In the genomic region with DNA sequence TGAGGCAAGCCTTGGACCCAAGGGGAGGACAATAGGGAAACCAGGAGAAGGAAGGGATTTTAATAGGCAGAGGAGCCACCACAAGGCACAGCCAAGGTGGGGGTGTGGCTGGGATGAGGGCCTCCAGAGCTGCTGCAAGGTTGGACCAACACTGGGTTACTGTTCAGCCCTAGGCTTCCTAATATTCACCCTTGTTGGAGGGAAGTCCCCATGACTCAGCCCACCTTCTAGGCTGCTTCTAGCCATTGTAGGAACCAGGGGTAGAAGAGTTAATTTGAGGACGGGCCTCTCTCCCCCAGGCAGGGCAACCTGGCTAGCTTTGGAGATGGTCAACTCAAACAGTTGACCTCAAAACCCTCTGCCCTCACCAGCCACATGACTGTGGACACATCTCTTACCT, we compare ENCODE assay signal across 18 cellular contexts. TPM values are rescaled to one million over a fixed set of nuclear protein-coding genes. Genes with fewer than 3 reads are reported as not detected.
DNase-seq lines count a peak whose midpoint lies in the region; ATAC-seq and FAIRE-seq lines count a peak whose summit lies in the region.
"Had no signal": no experiment of that assay in that cellular context is flagged by ENCODE, and none has a peak within 500 bp of the region (broad histone marks: within the 10 kb centered on the region; RNA-seq: fewer than 3 reads in every experiment).

No MANE protein-coding gene starts in this region.

- no peak overlapping the region for H3K4me3 Mint-ChIP-seq in activated CD4-positive, alpha-beta memory T cell treated with anti-CD3 and anti-CD28 coated beads for 36 hours
- no peak overlapping the region for H3K4me3 Mint-ChIP-seq in activated CD4-positive, alpha-beta memory T cell treated with anti-CD3 and anti-CD28 coated beads, Interleukin-2, amount 10 ng/mL, durations not matched to agents 7 days and 5 days
- H3K4me3 Mint-ChIP-seq in activated T-helper 17 cell treated with anti-CD3 and anti-CD28 coated beads, Interleukin-2, amount 50 U/mL, for 72 hours = no peak overlapping the region
- H3K4me3 Mint-ChIP-seq: activated naive CD8-positive, alpha-beta T cell treated with anti-CD3 and anti-CD28 coated beads, Interleukin-2, amount 10 ng/mL, durations not matched to agents 7 days and 5 days; IgD-negative memory B cell had no signal

- peaks cover 7% of the 10 kb centered on the region for H3K27me3 Mint-ChIP-seq in activated CD4-positive, alpha-beta memory T cell treated with anti-CD3 and anti-CD28 coated beads for 36 hours
- H3K27me3 Mint-ChIP-seq in activated CD4-positive, alpha-beta memory T cell treated with anti-CD3 and anti-CD28 coated beads, Interleukin-2, amount 10 ng/mL, durations not matched to agents 7 days and 5 days = peaks cover 28% of the 10 kb centered on the region
- peaks cover 19% of the 10 kb centered on the region for H3K27me3 Mint-ChIP-seq in activated T-helper 17 cell treated with anti-CD3 and anti-CD28 coated beads, Interleukin-2, amount 50 U/mL, for 72 hours

- H3K9me3 Mint-ChIP-seq in activated CD4-positive, alpha-beta memory T cell treated with anti-CD3 and anti-CD28 coated beads for 36 hours = no peaks in the 10 kb centered on the region
- H3K9me3 Mint-ChIP-seq in activated CD4-positive, alpha-beta memory T cell treated with anti-CD3 and anti-CD28 coated beads, Interleukin-2, amount 10 ng/mL, durations not matched to agents 7 days and 5 days = no peaks in the 10 kb centered on the region
- H3K9me3 Mint-ChIP-seq in activated T-helper 17 cell treated with anti-CD3 and anti-CD28 coated beads, Interleukin-2, amount 50 U/mL, for 72 hours = no peaks in the 10 kb centered on the region
- H3K9me3 Mint-ChIP-seq: activated naive CD8-positive, alpha-beta T cell treated with anti-CD3 and anti-CD28 coated beads, Interleukin-2, amount 10 ng/mL, durations not matched to agents 7 days and 5 days; IgD-negative memory B cell had no signal

- no peaks in the 10 kb centered on the region for H3K27me3 ChIP-seq in neuronal stem cell (ENCODE audit: control insufficient read depth in 3 of 3, insufficient read depth in 3 of 3, low read depth in 1 of 3, low read length in 3 of 3)
- peaks cover 0 to 7% of the 10 kb centered on the region in 2 donors for H3K27me3 ChIP-seq in small intestine (ENCODE audit: control insufficient read depth in 2 of 2, insufficient read depth in 2 of 2, low read length in 2 of 2)
- H3K27me3 ChIP-seq: cardiac muscle cell, upper lobe of left lung had no signal

- H2BK15ac ChIP-seq in neuronal stem cell (ENCODE audit: low read length) = no peak overlapping the region

- no peak overlapping the region for H2BK12ac ChIP-seq in neuronal stem cell (ENCODE audit: low read length)

- no peak overlapping the region for H3K4me2 ChIP-seq in neuronal stem cell (ENCODE audit: insufficient read depth, low read length, poor library complexity, severe bottlenecking)
- H3K4me2 ChIP-seq: A549, hepatocyte had no signal

- peak; percentile 72 for ATAC-seq in activated T-helper 17 cell treated with anti-CD3 and anti-CD28 coated beads, Interleukin-2, amount 50 U/mL, for 72 hours (replicated peaks)
- ATAC-seq in HG03378 (IDR thresholded peaks at IDR 0.05; ENCODE audit: unreplicated experiment) (no peak), left lobe of liver (no peak)

- no peak overlapping the region for H4K91ac ChIP-seq in neuronal stem cell (ENCODE audit: low read depth, low read length, poor library complexity)

- CTCF ChIA-PET in activated CD4-positive, alpha-beta memory T cell treated with anti-CD3 and anti-CD28 coated beads for 36 hours (lab: Charles Lee) = no interaction called here
- CTCF ChIA-PET in activated CD4-positive, alpha-beta memory T cell treated with anti-CD3 and anti-CD28 coated beads, Interleukin-2, amount 10 ng/mL, durations not matched to agents 7 days and 5 days (lab: Charles Lee) = no interaction called here

- POLR2A ChIA-PET in activated CD4-positive, alpha-beta memory T cell treated with anti-CD3 and anti-CD28 coated beads for 36 hours (lab: Charles Lee) = no interaction called here
- POLR2A ChIA-PET in activated CD4-positive, alpha-beta memory T cell treated with anti-CD3 and anti-CD28 coated beads, Interleukin-2, amount 10 ng/mL, durations not matched to agents 7 days and 5 days (lab: Charles Lee) = no interaction called here

- no peak overlapping the region for H3K27ac Mint-ChIP-seq in activated CD4-positive, alpha-beta memory T cell treated with anti-CD3 and anti-CD28 coated beads for 36 hours
- no peak overlapping the region for H3K27ac Mint-ChIP-seq in activated CD4-positive, alpha-beta memory T cell treated with anti-CD3 and anti-CD28 coated beads, Interleukin-2, amount 10 ng/mL, durations not matched to agents 7 days and 5 days
- no peak overlapping the region for H3K27ac Mint-ChIP-seq in activated T-helper 17 cell treated with anti-CD3 and anti-CD28 coated beads, Interleukin-2, amount 50 U/mL, for 72 hours
- H3K27ac Mint-ChIP-seq: IgD-negative memory B cell had no signal

- no peaks in the 10 kb centered on the region for H3K79me1 ChIP-seq in neuronal stem cell (ENCODE audit: low read depth, low read length)

- no CpG with 5 or more reads among the region's 1 CpG for WGBS in neuronal stem cell (ENCODE audit: extremely low coverage in 2 of 2, insufficient read length in 2 of 2, insufficient replicate concordance in 1 of 2), 2 donors
- 54 to 89% (median 88%) methylated on average over 1 of the region's 1 CpG for WGBS in small intestine, 3 donors

- FAIRE-seq in small intestine (lab: Jason Lieb, UNC) = no peak
- FAIRE-seq: A549 had no signal

- H3K18ac ChIP-seq in neuronal stem cell (ENCODE audit: low read length) = no peak overlapping the region

- H3K9me3 ChIP-seq in neuronal stem cell (replicated peaks in 1 of 2; ENCODE audit: control insufficient read depth in 2 of 2, insufficient read depth in 1 of 2, low read depth in 1 of 2, low read length in 2 of 2) (peaks cover 0 to 3% of the 10 kb centered on the region in 2 donors), small intestine (ENCODE audit: control insufficient read depth, low read depth) (no peaks in the 10 kb centered on the region)
- H3K9me3 ChIP-seq: A549; BLaER1 treated with 17β-estradiol and CSF1 and Interleukin-3, amounts not matched to agents 10 nM and 100 nM; upper lobe of left lung had no signal

- H3K4ac ChIP-seq in neuronal stem cell (ENCODE audit: low read length) = no peak overlapping the region

- H3K9ac ChIP-seq in neuronal stem cell (ENCODE audit: low read depth, low read length, poor library complexity) = no peak overlapping the region
- H3K9ac ChIP-seq: BLaER1 treated with 17β-estradiol and CSF1 and Interleukin-3, amounts not matched to agents 10 nM and 100 nM had no signal

- H3K23ac ChIP-seq in neuronal stem cell (ENCODE audit: low read depth, low read length, poor library complexity) = no peak overlapping the region

- peak; percentile 21 for DNase-seq in activated CD4-positive, alpha-beta memory T cell treated with anti-CD3 and anti-CD28 coated beads for 36 hours
- DNase-seq in activated CD4-positive, alpha-beta memory T cell treated with anti-CD3 and anti-CD28 coated beads, Interleukin-2, amount 10 ng/mL, durations not matched to agents 7 days and 5 days = no peak
- DNase-seq in ELR (ENCODE audit: low read depth) = peak; percentile 10
- DNase-seq in neuronal stem cell (ENCODE audit: low spot score) = no peak
- DNase-seq in small intestine = no peak
- no peak for DNase-seq in left lobe of liver (ENCODE audit: low spot score)
- DNase-seq: activated naive CD8-positive, alpha-beta T cell treated with anti-CD3 and anti-CD28 coated beads, Interleukin-2, amount 10 ng/mL, durations not matched to agents 7 days and 5 days; DMS 273 treated with DMSO at 0.1 percent for 48 hours; NCI-H524; SIG-M5; upper lobe of left lung had no signal

- H2BK120ac ChIP-seq in neuronal stem cell (ENCODE audit: low read depth, low read length) = peak overlapping the region; percentile 11

- no peak overlapping the region for H2AFZ ChIP-seq in neuronal stem cell (ENCODE audit: low read length)
- H2AFZ ChIP-seq: hepatocyte had no signal

- H3K27ac ChIP-seq in neuronal stem cell (replicated peaks; ENCODE audit: low read length) = no peak overlapping the region
- peak overlapping the region in 1 of 2 donors; percentile 35 for H3K27ac ChIP-seq in small intestine (ENCODE audit: low read depth in 1 of 2, low read length in 1 of 2)
- H3K27ac ChIP-seq: A549; BLaER1 treated with 17β-estradiol and CSF1 and Interleukin-3, amounts not matched to agents 10 nM and 100 nM; cardiac muscle cell; hepatocyte; upper lobe of left lung had no signal

- H3K4me3 ChIP-seq in neuronal stem cell (ENCODE audit: low read length in 2 of 2) = no peak overlapping the region
- H3K4me3 ChIP-seq in small intestine (ENCODE audit: low read depth in 1 of 2, low read length in 2 of 2) = no peak overlapping the region
- H3K4me3 ChIP-seq: A549; BLaER1 treated with 17β-estradiol and CSF1 and Interleukin-3, amounts not matched to agents 10 nM and 100 nM; cardiac muscle cell; hepatocyte; upper lobe of left lung had no signal

- H3K36me3 Mint-ChIP-seq in activated CD4-positive, alpha-beta memory T cell treated with anti-CD3 and anti-CD28 coated beads for 36 hours = no peaks in the 10 kb centered on the region
- H3K36me3 Mint-ChIP-seq in activated CD4-positive, alpha-beta memory T cell treated with anti-CD3 and anti-CD28 coated beads, Interleukin-2, amount 10 ng/mL, durations not matched to agents 7 days and 5 days (ENCODE audit: low read depth) = no peaks in the 10 kb centered on the region
- no peaks in the 10 kb centered on the region for H3K36me3 Mint-ChIP-seq in activated T-helper 17 cell treated with anti-CD3 and anti-CD28 coated beads, Interleukin-2, amount 50 U/mL, for 72 hours (ENCODE audit: low read depth)
- H3K36me3 Mint-ChIP-seq: activated naive CD8-positive, alpha-beta T cell treated with anti-CD3 and anti-CD28 coated beads, Interleukin-2, amount 10 ng/mL, durations not matched to agents 7 days and 5 days; IgD-negative memory B cell had no signal

- intact Hi-C loops in activated CD4-positive, alpha-beta memory T cell treated with anti-CD3 and anti-CD28 coated beads for 36 hours (cut with micrococcal nuclease) = no loop called here

- peaks cover 12% of the 10 kb centered on the region for H3K4me1 Mint-ChIP-seq in activated CD4-positive, alpha-beta memory T cell treated with anti-CD3 and anti-CD28 coated beads for 36 hours (ENCODE audit: low read depth)
- peaks cover 4% of the 10 kb centered on the region for H3K4me1 Mint-ChIP-seq in activated CD4-positive, alpha-beta memory T cell treated with anti-CD3 and anti-CD28 coated beads, Interleukin-2, amount 10 ng/mL, durations not matched to agents 7 days and 5 days
- peaks cover 9% of the 10 kb centered on the region for H3K4me1 Mint-ChIP-seq in activated T-helper 17 cell treated with anti-CD3 and anti-CD28 coated beads, Interleukin-2, amount 50 U/mL, for 72 hours

- H3K4me1 ChIP-seq in neuronal stem cell (ENCODE audit: control insufficient read depth in 2 of 2, insufficient read depth in 1 of 2, low read depth in 1 of 2, low read length in 2 of 2) = peaks cover 23 to 32% of the 10 kb centered on the region in 2 donors
- H3K4me1 ChIP-seq in small intestine (ENCODE audit: control insufficient read depth in 2 of 2, insufficient read depth in 1 of 2, low read depth in 1 of 2, low read length in 1 of 2) = peaks cover 0 to 4% of the 10 kb centered on the region in 2 donors
- H3K4me1 ChIP-seq: A549 had no signal

- H2AK5ac ChIP-seq in neuronal stem cell (ENCODE audit: low read depth, low read length) = no peak overlapping the region

- H3K36me3 ChIP-seq in neuronal stem cell (replicated peaks in 1 of 2; ENCODE audit: control insufficient read depth in 2 of 2, insufficient read depth in 2 of 2, low read length in 2 of 2) = no peaks in the 10 kb centered on the region
- H3K36me3 ChIP-seq in small intestine (ENCODE audit: control insufficient read depth in 2 of 2, insufficient read depth in 2 of 2, low read length in 2 of 2) = no peaks in the 10 kb centered on the region
- H3K36me3 ChIP-seq: BLaER1 treated with 17β-estradiol and CSF1 and Interleukin-3, amounts not matched to agents 10 nM and 100 nM; cardiac muscle cell; upper lobe of left lung had no signal

- H3K14ac ChIP-seq in neuronal stem cell (ENCODE audit: low read length) = no peak overlapping the region

- no peak overlapping the region for H2BK5ac ChIP-seq in neuronal stem cell (ENCODE audit: low read length)

- H4K8ac ChIP-seq in neuronal stem cell (ENCODE audit: low read depth, low read length) = no peak overlapping the region

RNA-seq across cellular contexts. Expression of a gene that starts 59.5 kb away (rescaled TPM):
- under 1 TPM; 0.02 to 0.14 TPM for total RNA-seq in activated CD4-positive, alpha-beta memory T cell treated with anti-CD3 and anti-CD28 coated beads for 36 hours
- under 1 TPM in 1 of 2 experiments, not detected in 1; 0.10 TPM for total RNA-seq in activated CD4-positive, alpha-beta memory T cell treated with anti-CD3 and anti-CD28 coated beads, Interleukin-2, amount 10 ng/mL, durations not matched to agents 7 days and 5 days
- total RNA-seq in activated T-helper 17 cell treated with anti-CD3 and anti-CD28 coated beads, Interleukin-2, amount 50 U/mL, for 72 hours = under 1 TPM; 0.11 to 0.37 TPM
- 3.7 TPM for polyA plus RNA-seq in neuronal stem cell (2013, experiment 1 of 2)
- polyA plus RNA-seq in neuronal stem cell (2013, experiment 2 of 2) = 4.2 TPM
- polyA plus RNA-seq in small intestine = 1 to 10 TPM in 1 of 3 donors, under 1 TPM in 2; 0.27 to 1.6 (median 0.45) TPM
- total RNA-seq in left lobe of liver = 0.23 TPM

Comparison
In these comparisons a context has a peak if more than half of its experiments do, and no peak if none do; other contexts are left out.
1. DNase-seq: peak in activated CD4-positive, alpha-beta memory T cell treated with anti-CD3 and anti-CD28 coated beads for 36 hours (single experiment) and ELR (single experiment); none in activated CD4-positive, alpha-beta memory T cell treated with anti-CD3 and anti-CD28 coated beads, Interleukin-2, amount 10 ng/mL, durations not matched to agents 7 days and 5 days (single experiment), neuronal stem cell (single experiment), small intestine (single experiment) and left lobe of liver (single experiment).